In the genomic region with DNA sequence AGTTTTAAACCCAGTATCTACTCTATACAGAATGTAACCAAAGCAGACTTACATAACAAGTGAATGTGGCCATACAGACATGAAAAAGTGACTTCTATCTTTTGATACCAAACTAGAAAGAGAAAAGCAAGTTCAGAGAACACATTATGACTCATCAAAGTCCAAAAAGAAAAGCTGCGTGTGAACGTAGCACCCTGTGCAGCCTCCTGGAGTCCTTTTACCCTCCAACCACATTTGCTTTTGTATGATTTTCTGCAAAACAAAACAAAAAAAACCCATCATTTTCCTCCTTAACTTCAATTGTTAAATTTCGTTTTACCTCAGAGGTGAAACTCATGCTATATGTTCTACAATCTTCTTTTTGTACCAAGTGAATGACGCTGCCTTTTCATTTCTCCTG, we compare ENCODE assay signal across 14 cellular contexts. TPM values are rescaled to one million over a fixed set of nuclear protein-coding genes. Genes with fewer than 3 reads are reported as not detected.
DNase-seq lines count a peak whose midpoint lies in the region; ATAC-seq, FAIRE-seq and TF ChIP-seq lines count a peak whose summit lies in the region.
"Had no signal": no experiment of that assay in that cellular context is flagged by ENCODE, and none has a peak within 500 bp of the region (broad histone marks: within the 10 kb centered on the region; RNA-seq: fewer than 3 reads in every experiment).

No MANE protein-coding gene starts in this region.

- H3K36me3 Mint-ChIP-seq in H9 (ENCODE audit: insufficient read depth in 1 of 3, low read depth in 3 of 3) (no peaks in the 10 kb centered on the region; a peak in 1 of 7 replicates), osteocyte (ENCODE audit: unreplicated experiment) (no peaks in the 10 kb centered on the region)

- CTCF ChIA-PET in K562 (lab: Yijun Ruan, JAX; ENCODE audit: low intra/inter-chr PET ratio), result no interaction called here

- no peak overlapping the region for H3K23ac ChIP-seq in H9 (ENCODE audit: insufficient read length, low read depth, low read length)

- POLR2A ChIA-PET in K562 (lab: Yijun Ruan, JAX), result no interaction called here

- H4K91ac ChIP-seq in H9 (ENCODE audit: insufficient read length, low read depth, low read length), result no peak overlapping the region

- peak; percentile 24 for DNase-seq in stimulated activated CD4-positive, alpha-beta T cell treated with anti-CD3 and anti-CD28 coated beads, Interleukin-1b, Interleukin-23, amount 100 ng/mL, for 48 hours
- no peak for DNase-seq in stimulated activated CD4-positive, alpha-beta T cell treated with anti-CD3 and anti-CD28 coated beads, Interleukin-4, amount 100 ng/mL, for 4 hours
- peak in 1 of 4 experiments; percentile 34 for DNase-seq in K562 (ENCODE audit: extremely low read depth in 1 of 4, low spot score in 3 of 4)
- DNase-seq in H9, result no peak
- no peak for DNase-seq in osteocyte (ENCODE audit: extremely low spot score, unreplicated experiment)
- DNase-seq: activated B cell treated with CpG ODN at 0.5 μM for 24 hours, DMS79, mammary epithelial cell, NCI-H1436, NCI-H69 had no signal

- H3K4me1 ChIP-seq in K562 (replicated peaks in 1 of 2; ENCODE audit: control insufficient read depth in 2 of 2, insufficient read depth in 2 of 2, low read length in 2 of 2) (peaks cover 9 to 14% of the 10 kb centered on the region in 2 experiments; a peak in 4 of 5 replicates), H9 (ENCODE audit: insufficient read depth, low read length) (no peaks in the 10 kb centered on the region)

- no peak overlapping the region for H3K4ac ChIP-seq in H9 (ENCODE audit: low read depth, low read length)

- in situ Hi-C loops in K562 (cut with MboI), result no loop called here

- WGBS in K562 (ENCODE audit: insufficient coverage, low coverage, missing lambda C conversion rate), result 10% methylated on average over 4 of the region's 4 CpGs
- WGBS in H9 (ENCODE audit: extremely low coverage, insufficient read length, low lambda C conversion rate), result 100% methylated on average over 1 of the region's 4 CpGs

- peak overlapping the region; percentile 79 for H2AFZ ChIP-seq in K562 (ENCODE audit: low read depth, low read length)
- no peak overlapping the region for H2AFZ ChIP-seq in H9 (ENCODE audit: low read length)

- TF ChIP-seq CTCF in K562 (IDR thresholded peaks at IDR 0.05 in 2 of 3, conservative IDR thresholded peaks at IDR 0.05 in 1 of 3; ENCODE audit: insufficient read depth in 2 of 3, low read depth in 1 of 3, low read length in 3 of 3) (no peak), H9 (conservative IDR thresholded peaks at IDR 0.05) (no peak), osteocyte (IDR thresholded peaks at IDR 0.05) (no peak)

- no peak overlapping the region for H4K5ac ChIP-seq in H9 (ENCODE audit: insufficient read length, low read depth, low read length)

- H3K18ac ChIP-seq in H9 (ENCODE audit: insufficient read length, low read depth, low read length), result no peak overlapping the region

- peaks cover 0 to 6% of the 10 kb centered on the region in 2 experiments; a peak in 2 of 4 replicates for H3K4me1 Mint-ChIP-seq in H9
- peaks cover 9% of the 10 kb centered on the region for H3K4me1 Mint-ChIP-seq in osteocyte (ENCODE audit: unreplicated experiment)

- H3K4me3 ChIP-seq in K562, result no peak overlapping the region
- H3K4me3 ChIP-seq: esophagus muscularis mucosa had no signal

- H3K9me1 ChIP-seq in K562 (ENCODE audit: control insufficient read depth, insufficient read depth, low read length), result no peaks in the 10 kb centered on the region

- peak; percentile 71 for FAIRE-seq in K562 (lab: Jason Lieb, UNC)

- H3K27ac ChIP-seq in K562 (ENCODE audit: extremely low read depth, low read depth, low read length) (peak overlapping the region; percentile 49; the same call in 1 of the 3 replicates), H9 (ENCODE audit: insufficient read length, low read depth, low read length) (no peak overlapping the region)
- H3K27ac ChIP-seq: esophagus muscularis mucosa had no signal

- no TSS peak for BruUV-seq in K562 (replicated peaks; lab: Mats Ljungman, UMichigan)

- H2BK15ac ChIP-seq in H9 (ENCODE audit: low read depth, low read length), result no peak overlapping the region

- H3K4me2 ChIP-seq in K562 (ENCODE audit: insufficient read depth, low read length) (peak overlapping the region; percentile 49), H9 (ENCODE audit: insufficient read depth, insufficient read length, low read length) (no peak overlapping the region)

- TF ChIP-seq POLR2A in K562 (conservative IDR thresholded peaks at IDR 0.05), result no peak

- no peaks in the 10 kb centered on the region for H3K79me1 ChIP-seq in H9 (ENCODE audit: insufficient read depth, low read depth, low read length, poor library complexity, severe bottlenecking)

- H3K79me2 ChIP-seq in K562 (ENCODE audit: control insufficient read depth, insufficient read depth, low read length) (peaks cover 15% of the 10 kb centered on the region), H9 (ENCODE audit: insufficient read depth, low read length) (no peaks in the 10 kb centered on the region)

- no peak overlapping the region for H3K14ac ChIP-seq in H9 (ENCODE audit: insufficient read depth, low read length)

- TF ChIP-seq RAD21 in K562 (CRISPR knock-in tag; conservative IDR thresholded peaks at IDR 0.05 in 1 of 2, IDR thresholded peaks at IDR 0.05 in 1 of 2), result no peak

- ATAC-seq in GM21515 (IDR thresholded peaks at IDR 0.05; ENCODE audit: unreplicated experiment), result peak; percentile 17
- peak; percentile 27 for ATAC-seq in HG03469 (IDR thresholded peaks at IDR 0.05; ENCODE audit: unreplicated experiment)
- ATAC-seq in K562, result no peak
- ATAC-seq in HG03460 (IDR thresholded peaks at IDR 0.05; ENCODE audit: unreplicated experiment), result no peak

- H3K27ac Mint-ChIP-seq in H9 (no peak overlapping the region), osteocyte (ENCODE audit: unreplicated experiment) (no peak overlapping the region)
- H3K27ac Mint-ChIP-seq: activated B cell treated with CpG ODN at 0.5 μM for 24 hours had no signal

- H2BK5ac ChIP-seq in H9 (ENCODE audit: insufficient read length, low read length), result no peak overlapping the region

- H3K9me3 Mint-ChIP-seq in H9 (no peaks in the 10 kb centered on the region), osteocyte (ENCODE audit: unreplicated experiment) (no peaks in the 10 kb centered on the region)
- H3K9me3 Mint-ChIP-seq: activated B cell treated with CpG ODN at 0.5 μM for 24 hours had no signal

- peak overlapping the region in 1 of 2 experiments; percentile 45; a peak in 1 of 4 replicates for H3K9ac ChIP-seq in K562 (ENCODE audit: insufficient read depth in 1 of 2, low read depth in 2 of 2, low read length in 2 of 2)
- H3K9ac ChIP-seq in H9 (ENCODE audit: extremely low read depth, insufficient read length, low read length), result no peak overlapping the region

- H3K56ac ChIP-seq in H9 (ENCODE audit: insufficient read length, low read depth, low read length), result no peak overlapping the region

- no peaks in the 10 kb centered on the region for H3K36me3 ChIP-seq in K562 (ENCODE audit: control insufficient read depth, insufficient read depth, low read length)
- H3K36me3 ChIP-seq: esophagus muscularis mucosa had no signal

- H4K20me1 ChIP-seq in K562 (replicated peaks; ENCODE audit: control insufficient read depth, insufficient read depth, low read length) (no peaks in the 10 kb centered on the region), H9 (ENCODE audit: control insufficient read depth, insufficient read depth, insufficient read length) (peaks cover 4% of the 10 kb centered on the region)

- no peak overlapping the region for H2BK120ac ChIP-seq in H9 (ENCODE audit: low read depth, low read length, poor library complexity, severe bottlenecking)

- H4K8ac ChIP-seq in H9 (replicated peaks; ENCODE audit: insufficient read length, low read depth, low read length), result no peak overlapping the region

- H2AK5ac ChIP-seq in H9 (ENCODE audit: insufficient read length, low read length), result no peak overlapping the region

- H3K4me3 Mint-ChIP-seq in H9 (no peak overlapping the region), osteocyte (ENCODE audit: unreplicated experiment) (no peak overlapping the region)
- H3K4me3 Mint-ChIP-seq: activated B cell treated with CpG ODN at 0.5 μM for 24 hours had no signal

- no peak overlapping the region for H3T11ph ChIP-seq in H9 (ENCODE audit: low read length)

- no peaks in the 10 kb centered on the region for H3K9me3 ChIP-seq in K562 (replicated peaks; ENCODE audit: control insufficient read depth, insufficient read depth, low read depth, low read length)
- H3K9me3 ChIP-seq in H9 (ENCODE audit: control insufficient read depth, low read depth, low read length), result no peaks in the 10 kb centered on the region
- H3K9me3 ChIP-seq: esophagus muscularis mucosa had no signal

- peaks cover 26% of the 10 kb centered on the region for H3K23me2 ChIP-seq in H9 (ENCODE audit: insufficient read length, low read depth, low read length, poor library complexity, severe bottlenecking)

- no peak overlapping the region for H2BK12ac ChIP-seq in H9 (ENCODE audit: insufficient read length, low read depth, low read length)

- H3K27me3 ChIP-seq in K562 (ENCODE audit: control insufficient read depth in 2 of 2, insufficient read depth in 2 of 2, low read length in 2 of 2), result no peaks in the 10 kb centered on the region
- H3K27me3 ChIP-seq in H9 (ENCODE audit: insufficient read depth, low read length), result peaks cover 8% of the 10 kb centered on the region; the same call in 1 of the 2 replicates
- H3K27me3 ChIP-seq: esophagus muscularis mucosa had no signal

- intact Hi-C loops in K562 (cut with micrococcal nuclease), result loop anchor here (10.0 kb wide), 1 partner anchor 72 kb away; no protein-coding TSS in a partner anchor

- H2BK20ac ChIP-seq in H9 (ENCODE audit: low read depth, low read length, poor library complexity, severe bottlenecking), result no peak overlapping the region

- no peak for TF ChIP-seq EP300 in K562 (IDR thresholded peaks at IDR 0.05; ENCODE audit: low read length)

- H3K27me3 Mint-ChIP-seq in H9 (ENCODE audit: low read depth), result peaks cover 80% of the 10 kb centered on the region
- H3K27me3 Mint-ChIP-seq in osteocyte (ENCODE audit: unreplicated experiment), result peaks cover 27% of the 10 kb centered on the region

RNA-seq across cellular contexts. Expression of gene SMARCA2, which starts 2.8 kb away (rescaled TPM):
- total RNA-seq in K562 (2011; cell fraction: chromatin; rRNA removed; ENCODE audit: low replicate concordance), result 79.2 and 117 TPM in 2 replicates
- 31.4 and 47.4 TPM in 2 replicates for total RNA-seq in K562 (2011; cell fraction: nucleolus; rRNA removed)
- 67.2 and 80.6 TPM in 2 replicates for total RNA-seq in K562 (2011; cell fraction: nucleoplasm; rRNA removed)
- total RNA-seq in K562 (2014; rRNA removed) (21.2 and 23.7 TPM in 2 replicates), K562 (2014; rRNA removed; fragmentation: Illumina TruSeq; extraction: Trizol) (32.6 and 34.9 TPM in 2 replicates), K562 (2015; rRNA removed; fragmentation: Illumina TruSeq; extraction: Trizol) (30.1 and 32.9 TPM in 2 replicates), K562 (2021) (34.8 and 35.0 TPM in 2 replicates), H9 (2021) (8.4 and 15.3 TPM in 2 replicates), osteocyte (110 and 115 TPM in 2 replicates)
- polyA plus RNA-seq in K562 (2011; rRNA removed) (28.8 and 45.9 TPM in 2 replicates), K562 (2014; fragmentation: Illumina TruSeq; extraction: Trizol) (25.5 and 27.8 TPM in 2 replicates), K562 (2014; fragmentation: Nextera tagmentation; extraction: Ambion mirVana) (1 to 10 TPM; 8.0 to 8.3 TPM), K562 (2014; rRNA removed) (17.8 and 20.4 TPM in 2 replicates)
- 40.2 and 49.5 TPM in 2 replicates for polyA plus RNA-seq in K562 (2011; cell fraction: cytosol; rRNA removed)
- polyA plus RNA-seq in K562 (2011; cell fraction: nucleus; rRNA removed), result 66.9 and 68.6 TPM in 2 replicates
- 25.1 and 25.2 TPM in 2 replicates for polyA plus RNA-seq in K562 (2012)
- polyA minus RNA-seq in K562 (2011; rRNA and poly(A)+ RNA removed), result 74.8 and 99.3 TPM in 2 replicates
- polyA minus RNA-seq in K562 (2011; cell fraction: cytosol; rRNA and poly(A)+ RNA removed), result 22.7 and 27.1 TPM in 2 replicates
- polyA minus RNA-seq in K562 (2011; cell fraction: nucleus; rRNA and poly(A)+ RNA removed), result 84.8 and 137 TPM in 2 replicates

Comparison
In these comparisons a context has a peak if more than half of its experiments do, and no peak if none do; other contexts are left out.
1. ATAC-seq: peak in GM21515 (single experiment) and HG03469 (single experiment); none in K562 (single experiment) and HG03460 (single experiment).